ENCODE assay signal across 1 cellular context in genomic region chr11:66282468-66283455, GRCh38.
TF ChIP-seq lines count a peak whose summit lies in the region.

No MANE protein-coding gene starts in this region.

TF ChIP-seq in HepG2, 621 proteins besides CTCF, POLR2A, EP300 and RAD21 (continued from another document and continues in another):
- TF ChIP-seq ZBTB49 (CRISPR knock-in tag; IDR thresholded peaks at IDR 0.05; ENCODE audit: borderline replicate concordance): no peak
- no peak for TF ChIP-seq RBM39 (IDR thresholded peaks at IDR 0.05; ENCODE audit: low read depth, low read length, poor library complexity, severe bottlenecking)
- no peak for TF ChIP-seq RARA (CRISPR knock-in tag; IDR thresholded peaks at IDR 0.05)
- TF ChIP-seq KLF16 (CRISPR knock-in tag; IDR thresholded peaks at IDR 0.05): peak in 1 of 2 experiments; percentile 47; a peak in 1 of 4 replicates
- 0 out of 2 replicates have a peak, but pooled peaks have one; percentile 39 for TF ChIP-seq ARNT2 (CRISPR knock-in tag; IDR thresholded peaks at IDR 0.05; ENCODE audit: low read depth)
- TF ChIP-seq ZNF33B (CRISPR knock-in tag; IDR thresholded peaks at IDR 0.05): no peak
- peak; percentile 71 for TF ChIP-seq ZNF687 (CRISPR knock-in tag; IDR thresholded peaks at IDR 0.05)
- no peak for TF ChIP-seq MEIS2 (CRISPR knock-in tag; IDR thresholded peaks at IDR 0.05)
- TF ChIP-seq KDM5B (CRISPR knock-in tag; IDR thresholded peaks at IDR 0.05; ENCODE audit: borderline replicate concordance): no peak
- no peak for TF ChIP-seq GTF2F1 (IDR thresholded peaks at IDR 0.05; ENCODE audit: low read length)
- TF ChIP-seq NFIC (IDR thresholded peaks at IDR 0.05; ENCODE audit: low read length): no peak
- no peak for TF ChIP-seq ASH2L (IDR thresholded peaks at IDR 0.05; ENCODE audit: insufficient read length, low read depth, low read length)
- TF ChIP-seq BHLHE40 (IDR thresholded peaks at IDR 0.05; ENCODE audit: low read length): peak; percentile 50; the same call in 1 of the 2 replicates
- no peak for TF ChIP-seq MLX (CRISPR knock-in tag; IDR thresholded peaks at IDR 0.05)
- TF ChIP-seq ZNF547 (CRISPR knock-in tag; IDR thresholded peaks at IDR 0.05): no peak
- no peak for TF ChIP-seq HMGA1 (CRISPR knock-in tag; conservative IDR thresholded peaks at IDR 0.05)
- TF ChIP-seq ZNF24 (IDR thresholded peaks at IDR 0.05): no peak
- TF ChIP-seq ZNF101 (CRISPR knock-in tag; IDR thresholded peaks at IDR 0.05; ENCODE audit: borderline replicate concordance, low read depth): no peak
- no peak for TF ChIP-seq KLF6 (CRISPR knock-in tag; IDR thresholded peaks at IDR 0.05)
- no peak for TF ChIP-seq ZSCAN5A (CRISPR knock-in tag; IDR thresholded peaks at IDR 0.05; ENCODE audit: borderline replicate concordance)
- no peak for TF ChIP-seq EEA1 (CRISPR knock-in tag; IDR thresholded peaks at IDR 0.05; ENCODE audit: borderline replicate concordance)
- TF ChIP-seq KLF15 (CRISPR knock-in tag; IDR thresholded peaks at IDR 0.05; ENCODE audit: borderline replicate concordance): no peak
- TF ChIP-seq MXI1 (IDR thresholded peaks at IDR 0.05; ENCODE audit: borderline replicate concordance, low read depth, low read length): peak; percentile 100
- no peak for TF ChIP-seq ZSCAN22 (CRISPR knock-in tag; IDR thresholded peaks at IDR 0.05)
- TF ChIP-seq ZNF740 (CRISPR knock-in tag; IDR thresholded peaks at IDR 0.05): no peak
- no peak for TF ChIP-seq ZNF224 (CRISPR knock-in tag; IDR thresholded peaks at IDR 0.05)
- no peak; the same call in 1 of the 2 replicates for TF ChIP-seq MIER3 (CRISPR knock-in tag; IDR thresholded peaks at IDR 0.05; ENCODE audit: borderline replicate concordance)
- 0 out of 2 replicates have a peak, but pooled peaks have one; percentile 53 for TF ChIP-seq GATAD1 (CRISPR knock-in tag; IDR thresholded peaks at IDR 0.05)
- TF ChIP-seq ZNF350 (CRISPR knock-in tag; IDR thresholded peaks at IDR 0.05; ENCODE audit: borderline replicate concordance, low read depth): no peak
- peak; percentile 61 for TF ChIP-seq YY1 (IDR thresholded peaks at IDR 0.05; ENCODE audit: insufficient read depth, insufficient replicate concordance, low read depth, low read length)
- no peak for TF ChIP-seq FOXM1 (CRISPR knock-in tag; IDR thresholded peaks at IDR 0.05)
- no peak for TF ChIP-seq TCF7L2 (IDR thresholded peaks at IDR 0.05; ENCODE audit: low read depth, low read length)
- TF ChIP-seq TOPORS (CRISPR knock-in tag; IDR thresholded peaks at IDR 0.05): no peak
- TF ChIP-seq MLXIP (CRISPR knock-in tag; IDR thresholded peaks at IDR 0.05; ENCODE audit: borderline replicate concordance): no peak
- no peak for TF ChIP-seq NCOA1 (CRISPR knock-in tag; IDR thresholded peaks at IDR 0.05)
- TF ChIP-seq IRX3 (CRISPR knock-in tag; IDR thresholded peaks at IDR 0.05; ENCODE audit: borderline replicate concordance, low read depth): no peak
- TF ChIP-seq HNF1B (CRISPR knock-in tag; IDR thresholded peaks at IDR 0.05): peak; percentile 75
- peak; percentile 34 for TF ChIP-seq ZEB1 (IDR thresholded peaks at IDR 0.05; ENCODE audit: insufficient replicate concordance, low read depth)
- no peak for TF ChIP-seq ZNF704 (CRISPR knock-in tag; IDR thresholded peaks at IDR 0.05; ENCODE audit: borderline replicate concordance)
- peak; percentile 99 for TF ChIP-seq AKAP8 (CRISPR knock-in tag; IDR thresholded peaks at IDR 0.05)
- TF ChIP-seq THRA (CRISPR knock-in tag; IDR thresholded peaks at IDR 0.05; ENCODE audit: borderline replicate concordance): 0 out of 2 replicates have a peak, but pooled peaks have one; percentile 48
- TF ChIP-seq AGO2 (optimal IDR thresholded peaks at IDR 0.05; ENCODE audit: low read depth, low read length): peak; percentile 94
- no peak for TF ChIP-seq PRPF4 (IDR thresholded peaks at IDR 0.05; ENCODE audit: low read depth, low read length, poor library complexity, severe bottlenecking)
- TF ChIP-seq ZBTB14 (CRISPR knock-in tag; IDR thresholded peaks at IDR 0.05): no peak
- TF ChIP-seq ZFY (CRISPR knock-in tag; IDR thresholded peaks at IDR 0.05): peak; percentile 58
